ENCODE assay signal across 12 cellular contexts in the genomic region with DNA sequence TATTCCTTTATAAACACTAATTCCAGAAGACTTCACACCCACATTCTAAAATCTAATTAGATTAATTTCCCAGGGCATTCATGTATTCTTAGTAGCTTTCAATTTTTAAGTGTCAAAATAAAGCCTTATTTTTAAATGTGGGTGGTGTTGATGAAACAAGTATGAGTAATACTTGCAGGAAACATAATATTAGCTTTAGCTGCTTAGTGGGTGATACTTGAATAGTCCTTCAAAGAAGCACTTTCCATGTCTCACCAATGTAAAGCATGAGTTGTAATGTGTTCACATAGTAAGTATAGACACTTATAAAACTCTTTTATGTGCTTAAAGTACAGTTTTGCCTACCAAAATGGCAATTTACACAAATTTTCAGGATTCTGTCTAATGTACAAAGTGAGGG. TPM values are rescaled to one million over a fixed set of nuclear protein-coding genes. Genes with fewer than 3 reads are reported as not detected.
DNase-seq lines count a peak whose midpoint lies in the region; ATAC-seq and TF ChIP-seq lines count a peak whose summit lies in the region.
"Had no signal": no experiment of that assay in that cellular context is flagged by ENCODE, and none has a peak within 500 bp of the region (broad histone marks: within the 10 kb centered on the region; RNA-seq: fewer than 3 reads in every experiment).

No MANE protein-coding gene starts in this region.

- H3K4me3 ChIP-seq in CD8-positive, alpha-beta memory T cell (ENCODE audit: low read length): no peak overlapping the region
- no peak overlapping the region for H3K4me3 ChIP-seq in astrocyte of the spinal cord (ENCODE audit: low read depth, low read length)
- H3K4me3 ChIP-seq in ovary: no peak overlapping the region

- POLR2A ChIA-PET in CD8-positive, alpha-beta memory T cell (lab: Charles Lee): interaction anchor here (0.6 to 0.9 kb wide), 4 partner anchors 17 to 147 kb away, joined by 3 to 5 read pairs (median 4); no protein-coding TSS in a partner anchor
- POLR2A ChIA-PET in naive thymus-derived CD8-positive, alpha-beta T cell (lab: Charles Lee): interaction anchor here (0.6 to 11.3 kb wide), 3 partner anchors 9 to 147 kb away, joined by 4 to 225 read pairs (median 5); no protein-coding TSS in a partner anchor

- DNase-seq in CD8-positive, alpha-beta memory T cell: no peak
- DNase-seq in astrocyte of the spinal cord (ENCODE audit: low read depth, low spot score): peak; percentile 56
- DNase-seq in naive thymus-derived CD8-positive, alpha-beta T cell: no peak
- no peak for DNase-seq in DMS79 (lab: John Stamatoyannopoulos, UW)
- no peak for DNase-seq in erythroblast (lab: John Stamatoyannopoulos, UW)
- no peak for DNase-seq in ovary
- DNase-seq: activated CD4-positive, alpha-beta T cell treated with anti-CD3 and anti-CD28 coated beads, Interleukin-2, amount 50 U/mL, for 48 hours; GF-D8; midbrain; NCI-H524 had no signal

- H3K4me1 ChIP-seq in CD8-positive, alpha-beta memory T cell (ENCODE audit: insufficient read depth, low read length): peaks cover 70% of the 10 kb centered on the region
- peaks cover 5% of the 10 kb centered on the region for H3K4me1 ChIP-seq in ovary (ENCODE audit: insufficient read depth)

- H3K9me3 Mint-ChIP-seq in CD8-positive, alpha-beta memory T cell: no peaks in the 10 kb centered on the region
- no peaks in the 10 kb centered on the region for H3K9me3 Mint-ChIP-seq in naive thymus-derived CD8-positive, alpha-beta T cell

- intact Hi-C loops in ovary (cut with DNase I): no loop called here

- peak overlapping the region; percentile 96 to 100 (median 99) for H3K4me3 Mint-ChIP-seq in CD8-positive, alpha-beta memory T cell
- peak overlapping the region in 8 of 10 donors; percentile 62 to 99 (median 78) for H3K4me3 Mint-ChIP-seq in naive thymus-derived CD8-positive, alpha-beta T cell

- ATAC-seq in naive thymus-derived CD8-positive, alpha-beta T cell: peak in 1 of 2 donors; percentile 16
- ATAC-seq in HG02571 (IDR thresholded peaks at IDR 0.05; ENCODE audit: unreplicated experiment): no peak

- no peaks in the 10 kb centered on the region for H3K9me3 ChIP-seq in CD8-positive, alpha-beta memory T cell (ENCODE audit: low read length)
- no peaks in the 10 kb centered on the region for H3K9me3 ChIP-seq in KOPT-K1 (ENCODE audit: insufficient read depth, low read length, poor library complexity, severe bottlenecking)
- H3K9me3 ChIP-seq in ovary: no peaks in the 10 kb centered on the region

- TF ChIP-seq CTCF in astrocyte of the spinal cord (IDR thresholded peaks at IDR 0.05; ENCODE audit: low read depth, low read length) (no peak), ovary (IDR thresholded peaks at IDR 0.05) (no peak)

- H3K27ac ChIP-seq in CD8-positive, alpha-beta memory T cell (ENCODE audit: low read depth, low read length): no peak overlapping the region
- H3K27ac ChIP-seq in KOPT-K1 (ENCODE audit: low read depth, low read length, poor library complexity, severe bottlenecking) (peak overlapping the region; percentile 16), ovary (no peak overlapping the region)

- in situ Hi-C loops in astrocyte of the spinal cord (cut with HindIII; ENCODE audit: low sequenced_read_pairs): no loop called here

- H3K4me1 Mint-ChIP-seq in CD8-positive, alpha-beta memory T cell: peaks cover 78 to 90% (median 85%) of the 10 kb centered on the region in 3 donors
- H3K4me1 Mint-ChIP-seq in naive thymus-derived CD8-positive, alpha-beta T cell: peaks cover 35 to 93% (median 80%) of the 10 kb centered on the region in 4 donors

- no peaks in the 10 kb centered on the region for H3K36me3 ChIP-seq in CD8-positive, alpha-beta memory T cell (ENCODE audit: insufficient read depth, low read length)
- peaks cover 12% of the 10 kb centered on the region; the same call in 1 of the 2 replicates for H3K36me3 ChIP-seq in KOPT-K1 (ENCODE audit: insufficient read depth, low read length)
- no peaks in the 10 kb centered on the region for H3K36me3 ChIP-seq in ovary

- peak overlapping the region; percentile 81 to 99 (median 97) for H3K27ac Mint-ChIP-seq in CD8-positive, alpha-beta memory T cell
- peak overlapping the region in 9 of 10 donors; percentile 69 to 99 (median 94) for H3K27ac Mint-ChIP-seq in naive thymus-derived CD8-positive, alpha-beta T cell

- TF ChIP-seq POLR2A in erythroblast (IDR thresholded peaks at IDR 0.05; ENCODE audit: low read length) (no peak), ovary (IDR thresholded peaks at IDR 0.05) (no peak)

- H3K27me3 Mint-ChIP-seq in CD8-positive, alpha-beta memory T cell: peaks cover 0 to 4% of the 10 kb centered on the region in 2 donors
- no peaks in the 10 kb centered on the region for H3K27me3 Mint-ChIP-seq in naive thymus-derived CD8-positive, alpha-beta T cell

- CTCF ChIA-PET in CD8-positive, alpha-beta memory T cell (lab: Charles Lee): interaction anchor here (1.0 to 4.0 kb wide), 4 partner anchors 17 to 149 kb away, joined by 3 to 36 read pairs (median 4); no protein-coding TSS in a partner anchor

- TF ChIP-seq EP300 in ovary (IDR thresholded peaks at IDR 0.05): no peak

- peaks cover 0 to 34% (median 6%) of the 10 kb centered on the region in 3 donors for H3K36me3 Mint-ChIP-seq in CD8-positive, alpha-beta memory T cell
- H3K36me3 Mint-ChIP-seq in naive thymus-derived CD8-positive, alpha-beta T cell: peaks cover 0 to 16% (median 0%) of the 10 kb centered on the region in 3 donors

- no peaks in the 10 kb centered on the region for H3K27me3 ChIP-seq in CD8-positive, alpha-beta memory T cell (ENCODE audit: insufficient read depth, low read length, poor library complexity, severe bottlenecking)
- no peaks in the 10 kb centered on the region for H3K27me3 ChIP-seq in ovary

RNA-seq across cellular contexts. Expression of gene FNBP1, which starts 6.9 kb away (rescaled TPM):
- total RNA-seq in CD8-positive, alpha-beta memory T cell: 100 to 1,000 TPM; 226 to 230 TPM
- 176 TPM for polyA plus RNA-seq in CD8-positive, alpha-beta memory T cell
- 100 to 1,000 TPM; 156 to 164 TPM for total RNA-seq in naive thymus-derived CD8-positive, alpha-beta T cell
- 100 to 1,000 TPM; 130 to 143 (median 136) TPM for polyA plus RNA-seq in naive thymus-derived CD8-positive, alpha-beta T cell
- 10 to 100 TPM; 22.4 to 57.8 (median 49.0) TPM for total RNA-seq in ovary
- 10 to 100 TPM; 18.0 to 61.5 TPM for polyA plus RNA-seq in ovary

RNA-seq across cellular contexts. Expression of gene GPR107, which starts 17.6 kb away (rescaled TPM):
- total RNA-seq in CD8-positive, alpha-beta memory T cell: 10 to 100 TPM; 21.3 to 21.4 TPM
- polyA plus RNA-seq in CD8-positive, alpha-beta memory T cell: 4.2 TPM
- total RNA-seq in naive thymus-derived CD8-positive, alpha-beta T cell: 10 to 100 TPM; 21.9 to 25.3 TPM
- 1 to 10 TPM; 1.4 to 3.2 (median 2.2) TPM for polyA plus RNA-seq in naive thymus-derived CD8-positive, alpha-beta T cell
- total RNA-seq in ovary: 10 to 100 TPM; 11.6 to 34.4 (median 28.3) TPM
- 10 to 100 TPM; 16.3 to 44.0 TPM for polyA plus RNA-seq in ovary
